Comparison of ENCODE assay signal across 20 cellular contexts in the genomic region with DNA sequence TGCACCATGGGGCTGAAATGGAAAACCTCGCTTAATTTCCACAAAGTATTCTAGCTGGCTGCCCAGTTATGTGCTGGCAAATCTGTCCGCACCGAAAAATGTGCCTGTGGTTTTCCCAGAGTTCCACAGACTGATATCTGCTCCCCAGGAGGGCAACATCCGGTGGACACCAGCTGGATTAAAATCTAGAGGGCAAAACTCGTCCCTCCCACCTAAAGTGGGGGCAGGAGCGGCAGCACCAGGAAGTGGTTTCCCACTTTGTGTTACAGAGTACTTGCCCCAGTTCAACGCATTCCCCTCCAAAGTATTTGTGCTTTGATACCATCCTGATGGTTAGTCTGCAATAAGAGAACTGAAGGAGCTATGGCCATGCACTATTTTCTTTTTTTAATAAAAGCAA.
A peak's percentile ranks its signal among the peaks of the same experiment; 100 is the strongest.
DNase-seq lines count a peak whose midpoint lies in the region; ATAC-seq and TF ChIP-seq lines count a peak whose summit lies in the region.
"Had no signal": no experiment of that assay in that cellular context is flagged by ENCODE, and none has a peak within 500 bp of the region (broad histone marks: within the 10 kb centered on the region; RNA-seq: fewer than 3 reads in every experiment).

No MANE protein-coding gene starts in this region.

- no peak overlapping the region for H3K9ac ChIP-seq in PC-3 (ENCODE audit: low read length)
- no peak overlapping the region for H3K9ac ChIP-seq in smooth muscle cell (ENCODE audit: low read depth)
- H3K9ac ChIP-seq: BLaER1 treated with 17β-estradiol and CSF1 and Interleukin-3, amounts not matched to agents 10 nM and 100 nM had no signal

- no peak for TF ChIP-seq POLR2A in upper lobe of left lung (IDR thresholded peaks at IDR 0.05)

- no peaks in the 10 kb centered on the region for H3K27me3 ChIP-seq in PC-3 (ENCODE audit: low read length)
- no peaks in the 10 kb centered on the region for H3K27me3 ChIP-seq in smooth muscle cell (ENCODE audit: low read depth)
- H3K27me3 ChIP-seq in upper lobe of left lung: no peaks in the 10 kb centered on the region
- H3K27me3 ChIP-seq: BLaER1 treated with 17β-estradiol and CSF1 and Interleukin-3, amounts not matched to agents 10 nM and 100 nM; ovary had no signal

- no peaks in the 10 kb centered on the region for H4K20me1 ChIP-seq in PC-3 (ENCODE audit: low read length)
- H4K20me1 ChIP-seq in smooth muscle cell (ENCODE audit: low read depth): no peaks in the 10 kb centered on the region
- H4K20me1 ChIP-seq: BLaER1 treated with 17β-estradiol and CSF1 and Interleukin-3, amounts not matched to agents 10 nM and 100 nM had no signal

- H2AFZ ChIP-seq in PC-3 (ENCODE audit: low read length) (no peak overlapping the region), smooth muscle cell (ENCODE audit: low read depth) (no peak overlapping the region)

- H3K9me3 Mint-ChIP-seq in chondrocyte (ENCODE audit: low read depth): no peaks in the 10 kb centered on the region
- H3K9me3 Mint-ChIP-seq: type B pancreatic cell had no signal

- WGBS in smooth muscle cell (ENCODE audit: low lambda C conversion rate): 67% methylated on average over 7 of the region's 7 CpGs
- WGBS in upper lobe of left lung, 2 donors: 78 to 90% methylated on average over 7 of the region's 7 CpGs

- H3K4me1 ChIP-seq in PC-3 (ENCODE audit: insufficient read depth, low read length) (peaks cover 29% of the 10 kb centered on the region), smooth muscle cell (ENCODE audit: low read depth) (peaks cover 9% of the 10 kb centered on the region), upper lobe of left lung (peaks cover 6 to 22% (median 15%) of the 10 kb centered on the region in 4 donors)

- TF ChIP-seq CTCF in PC-3 (conservative IDR thresholded peaks at IDR 0.05; ENCODE audit: low read depth, low read length): no peak
- no peak for TF ChIP-seq CTCF in chondrocyte (IDR thresholded peaks at IDR 0.05)
- TF ChIP-seq CTCF in smooth muscle cell (IDR thresholded peaks at IDR 0.05; ENCODE audit: borderline replicate concordance, insufficient read depth, poor library complexity, severe bottlenecking): no peak
- TF ChIP-seq CTCF in upper lobe of left lung (IDR thresholded peaks at IDR 0.05): no peak

- H3K4me2 ChIP-seq in PC-3 (ENCODE audit: low read length) (no peak overlapping the region), smooth muscle cell (no peak overlapping the region)

- H3K9me3 ChIP-seq in PC-3 (ENCODE audit: low read length) (no peaks in the 10 kb centered on the region), smooth muscle cell (replicated peaks; ENCODE audit: low read depth) (no peaks in the 10 kb centered on the region), upper lobe of left lung (no peaks in the 10 kb centered on the region)
- H3K9me3 ChIP-seq: mucosa of descending colon, ovary had no signal

- H3K4me3 Mint-ChIP-seq in chondrocyte (ENCODE audit: unreplicated experiment): no peak overlapping the region
- H3K4me3 Mint-ChIP-seq: activated naive CD8-positive, alpha-beta T cell; type B pancreatic cell had no signal

- intact Hi-C loops in PC-3 (cut with micrococcal nuclease): no loop called here

- H3K36me3 ChIP-seq in PC-3 (ENCODE audit: low read depth, low read length) (peaks cover 26% of the 10 kb centered on the region), smooth muscle cell (ENCODE audit: low read depth) (no peaks in the 10 kb centered on the region), upper lobe of left lung (no peaks in the 10 kb centered on the region)
- H3K36me3 ChIP-seq: BLaER1 treated with 17β-estradiol and CSF1 and Interleukin-3, amounts not matched to agents 10 nM and 100 nM; ovary had no signal

- no peaks in the 10 kb centered on the region for H3F3A ChIP-seq in PC-3 (ENCODE audit: low read length, unreplicated experiment)
- H3F3A ChIP-seq in smooth muscle cell (ENCODE audit: low read depth): peaks cover 11% of the 10 kb centered on the region

- TF ChIP-seq EP300 in upper lobe of left lung (IDR thresholded peaks at IDR 0.05): no peak

- no peak overlapping the region for H3K27ac ChIP-seq in PC-3 (ENCODE audit: low read length)
- H3K27ac ChIP-seq in smooth muscle cell (ENCODE audit: low read depth): peak overlapping the region; percentile 4
- H3K27ac ChIP-seq in upper lobe of left lung: no peak overlapping the region
- H3K27ac ChIP-seq: BLaER1 treated with 17β-estradiol and CSF1 and Interleukin-3, amounts not matched to agents 10 nM and 100 nM had no signal

- H3K27me3 Mint-ChIP-seq in chondrocyte (ENCODE audit: low read depth): no peaks in the 10 kb centered on the region
- H3K27me3 Mint-ChIP-seq: activated naive CD8-positive, alpha-beta T cell; type B pancreatic cell had no signal

- BruUV-seq in PC-3 (replicated peaks; lab: Mats Ljungman, UMichigan): TSS peak; percentile 7

- peaks cover 26% of the 10 kb centered on the region for H3K36me3 Mint-ChIP-seq in chondrocyte (ENCODE audit: low read depth)

- H3K79me2 ChIP-seq in PC-3 (ENCODE audit: low read length) (no peaks in the 10 kb centered on the region), smooth muscle cell (ENCODE audit: low read depth) (no peaks in the 10 kb centered on the region)

- H3K27ac Mint-ChIP-seq in chondrocyte (ENCODE audit: unreplicated experiment): peak overlapping the region; percentile 41
- H3K27ac Mint-ChIP-seq: activated naive CD8-positive, alpha-beta T cell; type B pancreatic cell had no signal

- POLR2A ChIA-PET in PC-3 (lab: Charles Lee; ENCODE audit: unreplicated experiment): no interaction called here

- CTCF ChIA-PET in PC-3 (lab: Charles Lee): no interaction called here

- ATAC-seq in PC-3 (no peak), GM18861 (IDR thresholded peaks at IDR 0.05; ENCODE audit: unreplicated experiment) (no peak), upper lobe of left lung (ENCODE audit: low FRiP score in 2 of 2) (no peak)
- ATAC-seq: mucosa of descending colon had no signal

- H3K9me2 ChIP-seq in PC-3 (replicated peaks; ENCODE audit: low read length): no peaks in the 10 kb centered on the region

- H3K4me3 ChIP-seq in PC-3 (ENCODE audit: low read length) (no peak overlapping the region), smooth muscle cell (no peak overlapping the region), upper lobe of left lung (no peak overlapping the region)
- H3K4me3 ChIP-seq: BLaER1 treated with 17β-estradiol and CSF1 and Interleukin-3, amounts not matched to agents 10 nM and 100 nM; mucosa of descending colon; ovary; skin epidermis had no signal

- peak; percentile 23 for DNase-seq in HK-2 (ENCODE audit: unreplicated experiment)
- no peak for DNase-seq in PC-3
- no peak for DNase-seq in chondrocyte (ENCODE audit: low spot score)
- DNase-seq in smooth muscle cell (lab: John Stamatoyannopoulos, UW; ENCODE audit: unreplicated experiment): no peak
- no peak for DNase-seq in anterior cingulate cortex (lab: John Stamatoyannopoulos, UW)
- DNase-seq in upper lobe of left lung: no peak
- no peak for DNase-seq in DMS79 (lab: John Stamatoyannopoulos, UW)
- DNase-seq: activated CD4-positive, alpha-beta T cell treated with anti-CD3 and anti-CD28 coated beads, Interleukin-2, amount 50 U/mL, for 1 hour; activated T-cell treated with anti-CD3 and anti-CD28 coated beads, Interleukin-2, amount 50 U/mL, for 48 hours; Karpas-422; mucosa of descending colon; NCI-H146; ovary; stimulated activated naive CD4-positive, alpha-beta T cell; T-helper 9 cell had no signal

- peaks cover 55% of the 10 kb centered on the region for H3K4me1 Mint-ChIP-seq in chondrocyte (ENCODE audit: low read depth)
